ENCODE assay signal across 1 cellular context in genomic region chr19:43534305-43534612, GRCh38.
TF ChIP-seq lines count a peak whose summit lies in the region.

No MANE protein-coding gene starts in this region.

TF ChIP-seq in GM12878, 131 proteins besides CTCF, POLR2A, EP300 and RAD21:
- TF ChIP-seq NRF1 (conservative IDR thresholded peaks at IDR 0.05; ENCODE audit: low read depth, low read length) (no peak), TCF3 (IDR thresholded peaks at IDR 0.05; ENCODE audit: borderline replicate concordance, insufficient read depth, low read depth, low read length) (no peak), LARP7 (IDR thresholded peaks at IDR 0.05) (no peak), FOXM1 (IDR thresholded peaks at IDR 0.05; ENCODE audit: low read depth, low read length) (no peak), YY1 (IDR thresholded peaks at IDR 0.05; ENCODE audit: low read depth, low read length) (no peak), HDAC2 (IDR thresholded peaks at IDR 0.05) (no peak), NR2F1 (conservative IDR thresholded peaks at IDR 0.05) (no peak)
